ENCODE assay signal across 13 cellular contexts in the genomic region with DNA sequence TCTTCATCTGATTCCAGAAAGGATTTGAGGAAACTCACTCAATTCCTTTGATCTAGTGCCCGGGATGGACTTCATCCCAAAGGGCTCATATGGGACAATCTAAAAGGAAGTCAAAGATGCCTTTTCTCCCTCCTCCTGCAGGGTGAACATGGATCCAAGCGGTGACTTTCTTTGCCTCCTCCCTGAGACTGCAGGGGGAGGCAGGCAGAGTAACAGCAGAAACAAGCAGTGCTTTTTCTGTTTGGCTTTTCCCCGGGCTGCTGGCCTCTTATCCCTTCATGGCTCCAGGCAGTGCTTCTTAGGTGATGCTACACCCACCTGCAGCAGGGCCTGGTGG. TPM values are rescaled to one million over a fixed set of nuclear protein-coding genes. Genes with fewer than 3 reads are reported as not detected.
A peak's percentile ranks its signal among the peaks of the same experiment; 100 is the strongest.
DNase-seq lines count a peak whose midpoint lies in the region; TF ChIP-seq lines count a peak whose summit lies in the region.
"Had no signal": no experiment of that assay in that cellular context is flagged by ENCODE, and none has a peak within 500 bp of the region (broad histone marks: within the 10 kb centered on the region; RNA-seq: fewer than 3 reads in every experiment).

No MANE protein-coding gene starts in this region.

- H3K27me3 ChIP-seq in thymus (ENCODE audit: control insufficient read depth, insufficient read depth) (no peaks in the 10 kb centered on the region), uterus (no peaks in the 10 kb centered on the region)

- H3K4me1 Mint-ChIP-seq in activated CD4-positive, alpha-beta T cell treated with anti-CD3 and anti-CD28 coated beads, Interleukin-2, amount 10 ng/mL, durations not matched to agents 24 days and 14 days = peaks cover 7% of the 10 kb centered on the region

- TF ChIP-seq CTCF in fibroblast of pulmonary artery (IDR thresholded peaks at IDR 0.05; ENCODE audit: low read length, missing control alignments) (peak; percentile 1), uterus (IDR thresholded peaks at IDR 0.05) (no peak)

- no peak for TF ChIP-seq POLR2A in uterus (IDR thresholded peaks at IDR 0.05)

- H3K4me3 ChIP-seq in fibroblast of pulmonary artery (replicated peaks; ENCODE audit: low read depth, low read length) (no peak overlapping the region), thymus (ENCODE audit: low read length) (no peak overlapping the region), uterus (no peak overlapping the region)

- H3K27ac ChIP-seq in thymus (ENCODE audit: low read depth) (peak overlapping the region; percentile 89), uterus (no peak overlapping the region)

- 75% methylated on average over 3 of the region's 3 CpGs for WGBS in thymus

- no peaks in the 10 kb centered on the region for H3K36me3 Mint-ChIP-seq in activated CD4-positive, alpha-beta T cell treated with anti-CD3 and anti-CD28 coated beads, Interleukin-2, amount 10 ng/mL, durations not matched to agents 24 days and 14 days (ENCODE audit: low read depth)
- H3K36me3 Mint-ChIP-seq: activated naive CD8-positive, alpha-beta T cell; natural killer cell had no signal

- peak; percentile 48 to 68 for DNase-seq in NCI-H526 (lab: John Stamatoyannopoulos, UW)
- no peak for DNase-seq in NCI-H526 treated with DMSO at 0.1 percent for 48 hours (lab: John Stamatoyannopoulos, UW)
- peak; percentile 13 for DNase-seq in NCI-H2196 (lab: John Stamatoyannopoulos, UW; ENCODE audit: unreplicated experiment)
- no peak for DNase-seq in fibroblast of pulmonary artery (ENCODE audit: low read depth)
- no peak for DNase-seq in uterus
- DNase-seq in activated CD4-positive, alpha-beta T cell treated with anti-CD3 and anti-CD28 coated beads, Interleukin-2, amount 10 ng/mL, durations not matched to agents 24 days and 14 days = no peak
- no peak for DNase-seq in T1000 (lab: John Stamatoyannopoulos, UW)
- DNase-seq: natural killer cell, substantia nigra, SW 1271 had no signal

- H3K9me3 ChIP-seq in thymus (ENCODE audit: control insufficient read depth) = no peaks in the 10 kb centered on the region
- no peaks in the 10 kb centered on the region for H3K9me3 ChIP-seq in uterus

- no peak overlapping the region for H3K27ac Mint-ChIP-seq in activated CD4-positive, alpha-beta T cell treated with anti-CD3 and anti-CD28 coated beads, Interleukin-2, amount 10 ng/mL, durations not matched to agents 24 days and 14 days
- H3K27ac Mint-ChIP-seq: activated CD8-positive, alpha-beta T cell treated with anti-CD3 and anti-CD28 coated beads, Interleukin-2, amount 10 ng/mL, durations not matched to agents 7 days and 5 days; activated naive CD8-positive, alpha-beta T cell had no signal

- peaks cover 27% of the 10 kb centered on the region for H3K4me1 ChIP-seq in thymus (ENCODE audit: control insufficient read depth, insufficient read depth, low read length)
- H3K4me1 ChIP-seq in uterus = no peaks in the 10 kb centered on the region

- intact Hi-C loops in uterus (cut with DNase I; ENCODE audit: low total_unique reads) = no loop called here
- intact Hi-C loops in activated CD4-positive, alpha-beta T cell treated with anti-CD3 and anti-CD28 coated beads, Interleukin-2, amount 10 ng/mL, durations not matched to agents 24 days and 14 days (cut with micrococcal nuclease) = no loop called here

- H3K9me3 Mint-ChIP-seq in activated CD4-positive, alpha-beta T cell treated with anti-CD3 and anti-CD28 coated beads, Interleukin-2, amount 10 ng/mL, durations not matched to agents 24 days and 14 days = no peaks in the 10 kb centered on the region
- H3K9me3 Mint-ChIP-seq: natural killer cell had no signal

- H3K36me3 ChIP-seq in thymus (ENCODE audit: control insufficient read depth, insufficient read depth) = no peaks in the 10 kb centered on the region
- H3K36me3 ChIP-seq in uterus = no peaks in the 10 kb centered on the region

- H3K27me3 Mint-ChIP-seq in activated CD4-positive, alpha-beta T cell treated with anti-CD3 and anti-CD28 coated beads, Interleukin-2, amount 10 ng/mL, durations not matched to agents 24 days and 14 days = peaks cover 11% of the 10 kb centered on the region

- H3K4me3 Mint-ChIP-seq in activated CD4-positive, alpha-beta T cell treated with anti-CD3 and anti-CD28 coated beads, Interleukin-2, amount 10 ng/mL, durations not matched to agents 24 days and 14 days = no peak overlapping the region
- H3K4me3 Mint-ChIP-seq: activated CD8-positive, alpha-beta T cell treated with anti-CD3 and anti-CD28 coated beads, Interleukin-2, amount 10 ng/mL, durations not matched to agents 7 days and 5 days; activated naive CD8-positive, alpha-beta T cell; natural killer cell had no signal

RNA-seq across cellular contexts. Expression of a gene that starts 10.0 kb away (rescaled TPM):
- 10.0 TPM for polyA plus RNA-seq in thymus
- total RNA-seq in uterus = 10 to 100 TPM in 3 of 4 donors, 1 to 10 TPM in 1; 5.9 to 34.9 (median 22.4) TPM
- 1.3 TPM in 2 replicates for total RNA-seq in activated CD4-positive, alpha-beta T cell treated with anti-CD3 and anti-CD28 coated beads, Interleukin-2, amount 10 ng/mL, durations not matched to agents 24 days and 14 days

Comparison
In these comparisons a context has a peak if more than half of its experiments do, and no peak if none do; other contexts are left out.
1. DNase-seq: peak in NCI-H526 (2 of 2) and NCI-H2196 (single experiment); none in NCI-H526 treated with DMSO at 0.1 percent for 48 hours (single experiment), fibroblast of pulmonary artery (single experiment), uterus (0 of 2), activated CD4-positive, alpha-beta T cell treated with anti-CD3 and anti-CD28 coated beads, Interleukin-2, amount 10 ng/mL, durations not matched to agents 24 days and 14 days (single experiment) and T1000 (single experiment).